ENCODE assay signal across 18 cellular contexts in the genomic region with DNA sequence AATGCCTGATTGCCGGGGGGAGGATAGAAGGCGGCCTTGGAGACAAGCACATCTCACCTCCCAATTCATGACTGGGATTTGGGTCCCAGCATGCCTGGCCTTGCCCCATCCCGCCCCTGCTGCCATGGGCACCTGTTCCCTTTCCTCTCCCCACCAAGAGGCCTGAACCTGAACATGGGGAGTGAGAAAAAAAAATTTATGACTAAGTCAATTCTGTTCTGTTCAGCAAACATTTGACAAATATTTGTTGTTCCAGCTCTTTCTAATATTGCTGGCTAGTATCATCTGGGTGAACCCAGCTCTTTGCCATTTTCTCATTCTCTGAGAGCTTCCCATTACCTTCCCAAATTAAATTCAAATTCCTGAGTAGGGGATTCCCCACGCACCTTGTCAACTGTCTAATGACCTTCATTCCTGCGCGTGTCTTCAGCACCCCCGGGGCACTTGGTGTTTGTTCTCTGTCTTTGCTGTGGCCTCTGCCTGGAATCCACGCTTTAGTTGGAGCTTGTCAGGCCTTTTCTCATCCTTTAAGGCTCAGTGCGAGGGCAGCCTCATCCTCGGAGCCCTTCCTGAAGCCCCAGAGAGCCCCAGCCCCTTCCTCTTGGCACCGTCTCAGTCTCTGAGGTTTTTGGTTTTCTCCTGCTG. TPM values are rescaled to one million over a fixed set of nuclear protein-coding genes. Genes with fewer than 3 reads are reported as not detected.
DNase-seq lines count a peak whose midpoint lies in the region; ATAC-seq and TF ChIP-seq lines count a peak whose summit lies in the region.
"Had no signal": no experiment of that assay in that cellular context is flagged by ENCODE, and none has a peak within 500 bp of the region (broad histone marks: within the 10 kb centered on the region; RNA-seq: fewer than 3 reads in every experiment).

No MANE protein-coding gene starts in this region.

- H3K27ac ChIP-seq in iPS-20b (ENCODE audit: low read length): peak overlapping the region; percentile 8
- H3K27ac ChIP-seq in prostate gland: peak overlapping the region; percentile 84 to 85
- H3K27ac ChIP-seq: gastrocnemius medialis had no signal

- H3F3A ChIP-seq in Loucy (ENCODE audit: low read depth): no peaks in the 10 kb centered on the region

- H3K9me3 Mint-ChIP-seq in brain: no peaks in the 10 kb centered on the region
- H3K9me3 Mint-ChIP-seq: CD14-positive monocyte; natural killer cell; stimulated activated naive B cell treated with anti-CD40 and anti-IgM and Interleukin-4, amounts not matched to agents 10 μg/mL and 1 μg/mL and 100 μg/mL, for 72 hours had no signal

- H3K27me3 ChIP-seq in Loucy (ENCODE audit: insufficient read depth, low read length, poor library complexity, severe bottlenecking): no peaks in the 10 kb centered on the region
- H3K27me3 ChIP-seq in iPS-20b (ENCODE audit: insufficient read depth, low read length): no peaks in the 10 kb centered on the region
- no peaks in the 10 kb centered on the region for H3K27me3 ChIP-seq in prostate gland (replicated peaks; ENCODE audit: insufficient read depth)
- H3K27me3 ChIP-seq: gastrocnemius medialis had no signal

- ATAC-seq in HG02759 (IDR thresholded peaks at IDR 0.05; ENCODE audit: unreplicated experiment) (no peak), GM19035 (IDR thresholded peaks at IDR 0.05; ENCODE audit: unreplicated experiment) (no peak), GM21723 (IDR thresholded peaks at IDR 0.05; ENCODE audit: unreplicated experiment) (no peak)
- ATAC-seq: gastrocnemius medialis, natural killer cell, sciatic nerve had no signal

- peak overlapping the region; percentile 83 for H3K4me2 ChIP-seq in Loucy (ENCODE audit: low read depth, low read length, poor library complexity, severe bottlenecking)

- no peak for TF ChIP-seq POLR2A in prostate gland (IDR thresholded peaks at IDR 0.05)

- DNase-seq in prostate gland (ENCODE audit: low spot score) (peak; percentile 72), CD1c-positive myeloid dendritic cell (ENCODE audit: extremely low spot score) (no peak)
- DNase-seq: activated T-cell treated with anti-CD3 and anti-CD28 coated beads for 4 hours; dermis blood vessel endothelial cell; gastrocnemius medialis; natural killer cell; NCI-H2107; stimulated activated CD4-positive, alpha-beta T cell treated with anti-CD3 and anti-CD28 coated beads, Interleukin-4, amount 100 ng/mL, for 4 hours; stimulated activated naive B cell treated with anti-CD40 and anti-IgM and Interleukin-4, amounts not matched to agents 10 μg/mL and 1 μg/mL and 100 μg/mL, for 72 hours had no signal

- H3K36me3 Mint-ChIP-seq in brain: peaks cover 15% of the 10 kb centered on the region
- H3K36me3 Mint-ChIP-seq: natural killer cell; stimulated activated naive B cell treated with anti-CD40 and anti-IgM and Interleukin-4, amounts not matched to agents 10 μg/mL and 1 μg/mL and 100 μg/mL, for 72 hours had no signal

- H3K4me3 ChIP-seq in Loucy (ENCODE audit: low read length, poor library complexity, severe bottlenecking) (no peak overlapping the region), iPS-20b (ENCODE audit: low read length) (no peak overlapping the region), prostate gland (no peak overlapping the region)
- H3K4me3 ChIP-seq: gastrocnemius medialis, HAP-1 had no signal

- H2AFZ ChIP-seq in Loucy (ENCODE audit: low read length): 0 out of 2 replicates have a peak overlapping the region, but pooled peaks have one; percentile 10

- TF ChIP-seq CTCF in Loucy (conservative IDR thresholded peaks at IDR 0.05; ENCODE audit: low read length) (no peak), brain (conservative IDR thresholded peaks at IDR 0.05) (no peak), prostate gland (IDR thresholded peaks at IDR 0.05) (no peak)

- H3K9me3 ChIP-seq in Loucy (ENCODE audit: insufficient read depth, low read depth, low read length) (no peaks in the 10 kb centered on the region), iPS-20b (ENCODE audit: insufficient read depth, low read depth, low read length) (no peaks in the 10 kb centered on the region), prostate gland (no peaks in the 10 kb centered on the region)
- H3K9me3 ChIP-seq: gastrocnemius medialis, HAP-1 had no signal

- no peaks in the 10 kb centered on the region for H3K27me3 Mint-ChIP-seq in brain

- H3K36me3 ChIP-seq in Loucy (ENCODE audit: insufficient read depth, low read length) (no peaks in the 10 kb centered on the region), iPS-20b (ENCODE audit: insufficient read depth, low read depth, low read length) (peaks cover 3% of the 10 kb centered on the region; the same call in 1 of the 2 replicates), prostate gland (no peaks in the 10 kb centered on the region)
- H3K36me3 ChIP-seq: gastrocnemius medialis, HAP-1 had no signal

- 40% methylated on average over 11 of the region's 11 CpGs for WGBS in prostate gland

- peaks cover 59% of the 10 kb centered on the region for H3K4me1 Mint-ChIP-seq in brain
- H3K4me1 Mint-ChIP-seq: natural killer cell; stimulated activated naive B cell treated with anti-CD40 and anti-IgM and Interleukin-4, amounts not matched to agents 10 μg/mL and 1 μg/mL and 100 μg/mL, for 72 hours had no signal

- intact Hi-C loops in prostate gland (cut with DNase I): no loop called here

- no peaks in the 10 kb centered on the region for H3K9me2 ChIP-seq in Loucy (replicated peaks; ENCODE audit: low read depth, low read length)

- no peaks in the 10 kb centered on the region for H3K79me2 ChIP-seq in Loucy (ENCODE audit: insufficient read depth, low read length)

- H4K20me1 ChIP-seq in Loucy (ENCODE audit: insufficient read depth, low read length, poor library complexity, severe bottlenecking): no peaks in the 10 kb centered on the region

- H3K27ac Mint-ChIP-seq in brain: peak overlapping the region in 4 of 5 experiments; percentile 27 to 83 (median 44)
- H3K27ac Mint-ChIP-seq: natural killer cell; stimulated activated naive B cell treated with anti-CD40 and anti-IgM and Interleukin-4, amounts not matched to agents 10 μg/mL and 1 μg/mL and 100 μg/mL, for 72 hours had no signal

- no peak overlapping the region for H3K4me3 Mint-ChIP-seq in brain
- H3K4me3 Mint-ChIP-seq: CD14-positive monocyte; natural killer cell; stimulated activated naive B cell treated with anti-CD40 and anti-IgM and Interleukin-4, amounts not matched to agents 10 μg/mL and 1 μg/mL and 100 μg/mL, for 72 hours had no signal

- H3K9ac ChIP-seq in Loucy (ENCODE audit: low read depth, low read length, poor library complexity, severe bottlenecking): peak overlapping the region; percentile 69
- peak overlapping the region; percentile 0; the same call in 1 of the 2 replicates for H3K9ac ChIP-seq in iPS-20b (ENCODE audit: low read depth, low read length)

- H3K4me1 ChIP-seq in Loucy (ENCODE audit: insufficient read depth, low read length, poor library complexity, severe bottlenecking) (peaks cover 49% of the 10 kb centered on the region), iPS-20b (ENCODE audit: insufficient read depth, low read length) (peaks cover 27% of the 10 kb centered on the region), prostate gland (replicated peaks) (peaks cover 15% of the 10 kb centered on the region)
- H3K4me1 ChIP-seq: HAP-1 had no signal

RNA-seq across cellular contexts. Expression of a gene that starts 42.7 kb away (rescaled TPM):
- polyA plus RNA-seq in brain (ENCODE audit: insufficient read depth, low read depth, low replicate concordance): 16.2 TPM
- 10 to 100 TPM; 26.0 to 39.7 TPM for total RNA-seq in prostate gland
